8 cellular contexts compared by ENCODE assay signal in genomic region chr20:2470432-2471193, GRCh38. TPM values are rescaled to one million over a fixed set of nuclear protein-coding genes. Genes with fewer than 3 reads are reported as not detected.
DNase-seq lines count a peak whose midpoint lies in the region; ATAC-seq lines count a peak whose summit lies in the region.

SNRPB (minus strand) TSS chr20:2470789; CDS start chr20:2470690, 99 bp downstream.

- H3K4me1 ChIP-seq in CD8-positive, alpha-beta memory T cell (ENCODE audit: insufficient read depth, low read length), result peaks cover 30% of the 10 kb centered on the region
- H3K4me1 ChIP-seq in effector memory CD4-positive, alpha-beta T cell (ENCODE audit: control insufficient read depth, insufficient read depth, low read length, poor library complexity, severe bottlenecking), result peaks cover 12% of the 10 kb centered on the region

- peak; percentile 93 to 97 (median 94) for DNase-seq in CD8-positive, alpha-beta memory T cell
- peak; percentile 96 for DNase-seq in HS-5 (ENCODE audit: low read depth)
- DNase-seq in NK-92 treated with Interleukin-12 subunit alpha and Interleukin-12 subunit beta, amount 100 ng/mL, for 24 hours (lab: John Stamatoyannopoulos, UW), result peak; percentile 95
- peak; percentile 98 for DNase-seq in activated CD8-positive, alpha-beta memory T cell treated with anti-CD3 and anti-CD28 coated beads for 24 hours
- DNase-seq in effector memory CD4-positive, alpha-beta T cell, result peak; percentile 93 to 95 (median 93)
- DNase-seq in lung microvascular endothelial cell (ENCODE audit: low read depth in 2 of 2), result peak; percentile 99
- peak; percentile 93 to 96 (median 93) for DNase-seq in stimulated activated CD4-positive, alpha-beta T cell treated with anti-CD3 and anti-CD28 coated beads, TNF-alpha, amount 100 ng/mL, for 48 hours (ENCODE audit: low read depth in 3 of 3)

- CTCF ChIA-PET in CD8-positive, alpha-beta memory T cell (lab: Charles Lee), result interaction anchor here (0.9 to 2.2 kb wide), 4 partner anchors 18 to 181 kb away, joined by 3 to 9 read pairs (median 5); partner anchors contain the start of gene NOP56

- peak within 1 kb of the TSS; percentile 89 for H3K4me3 ChIP-seq in CD8-positive, alpha-beta memory T cell (ENCODE audit: low read length)
- H3K4me3 ChIP-seq in effector memory CD4-positive, alpha-beta T cell (ENCODE audit: insufficient read depth, low read depth, low read length, poor library complexity, severe bottlenecking), result peak within 1 kb of the TSS; percentile 77

- H3K4me1 Mint-ChIP-seq in CD8-positive, alpha-beta memory T cell, result peaks cover 38 to 48% (median 42%) of the 10 kb centered on the region in 3 donors

- peaks cover 27% of the 10 kb centered on the region for H3K36me3 ChIP-seq in CD8-positive, alpha-beta memory T cell (ENCODE audit: insufficient read depth, low read length)
- peaks cover 25% of the 10 kb centered on the region for H3K36me3 ChIP-seq in effector memory CD4-positive, alpha-beta T cell (ENCODE audit: control insufficient read depth, insufficient read depth, low read length)

- H3K27me3 ChIP-seq in CD8-positive, alpha-beta memory T cell (ENCODE audit: insufficient read depth, low read length, poor library complexity, severe bottlenecking), result no peaks in the 10 kb centered on the region
- H3K27me3 ChIP-seq in effector memory CD4-positive, alpha-beta T cell (replicated peaks; ENCODE audit: control insufficient read depth, insufficient read depth, low read length, poor library complexity, severe bottlenecking), result no peaks in the 10 kb centered on the region

- POLR2A ChIA-PET in CD8-positive, alpha-beta memory T cell (lab: Charles Lee), result interaction anchor here (0.5 to 2.0 kb wide), 7 partner anchors 9 to 368 kb away, joined by 3 to 16 read pairs (median 6); partner anchors contain the start of genes NOP56, STK35 and ZNF343

- peaks cover 9 to 39% (median 16%) of the 10 kb centered on the region in 3 donors for H3K36me3 Mint-ChIP-seq in CD8-positive, alpha-beta memory T cell

- peak within 1 kb of the TSS; percentile 93 to 100 (median 97) for H3K27ac Mint-ChIP-seq in CD8-positive, alpha-beta memory T cell

- H3K27me3 Mint-ChIP-seq in CD8-positive, alpha-beta memory T cell, result peaks cover 0 to 3% of the 10 kb centered on the region in 2 donors

- H3K4me3 Mint-ChIP-seq in CD8-positive, alpha-beta memory T cell, result peak within 1 kb of the TSS; percentile 96 to 99 (median 98)

- peak within 1 kb of the TSS; percentile 94 for H3K27ac ChIP-seq in CD8-positive, alpha-beta memory T cell (ENCODE audit: low read depth, low read length)
- peak within 1 kb of the TSS; percentile 93 for H3K27ac ChIP-seq in effector memory CD4-positive, alpha-beta T cell (ENCODE audit: insufficient read depth, low read length, poor library complexity, severe bottlenecking)

- no peaks in the 10 kb centered on the region for H3K9me3 Mint-ChIP-seq in CD8-positive, alpha-beta memory T cell

- no peaks in the 10 kb centered on the region for H3K9me3 ChIP-seq in CD8-positive, alpha-beta memory T cell (ENCODE audit: low read length)
- no peaks in the 10 kb centered on the region for H3K9me3 ChIP-seq in effector memory CD4-positive, alpha-beta T cell (ENCODE audit: control insufficient read depth, low read length)

- peak; percentile 89 for ATAC-seq in GM19468 (IDR thresholded peaks at IDR 0.05; ENCODE audit: extremely low read depth, unreplicated experiment)

RNA-seq across cellular contexts. Expression of gene SNRPB, which starts in this region (rescaled TPM):
- total RNA-seq in CD8-positive, alpha-beta memory T cell, result 100 to 1,000 TPM; 423 to 432 TPM
- 291 TPM for polyA plus RNA-seq in CD8-positive, alpha-beta memory T cell
- total RNA-seq in lung microvascular endothelial cell, result 147 and 211 TPM in 2 replicates

Comparison
In these comparisons a context has a peak if more than half of its experiments do, and no peak if none do; other contexts are left out.
1. Peak in every context shown above with its lines: DNase-seq, ATAC-seq, H3K4me3 ChIP-seq and H3K27ac ChIP-seq.